11 cellular contexts compared by ENCODE assay signal in the genomic region with DNA sequence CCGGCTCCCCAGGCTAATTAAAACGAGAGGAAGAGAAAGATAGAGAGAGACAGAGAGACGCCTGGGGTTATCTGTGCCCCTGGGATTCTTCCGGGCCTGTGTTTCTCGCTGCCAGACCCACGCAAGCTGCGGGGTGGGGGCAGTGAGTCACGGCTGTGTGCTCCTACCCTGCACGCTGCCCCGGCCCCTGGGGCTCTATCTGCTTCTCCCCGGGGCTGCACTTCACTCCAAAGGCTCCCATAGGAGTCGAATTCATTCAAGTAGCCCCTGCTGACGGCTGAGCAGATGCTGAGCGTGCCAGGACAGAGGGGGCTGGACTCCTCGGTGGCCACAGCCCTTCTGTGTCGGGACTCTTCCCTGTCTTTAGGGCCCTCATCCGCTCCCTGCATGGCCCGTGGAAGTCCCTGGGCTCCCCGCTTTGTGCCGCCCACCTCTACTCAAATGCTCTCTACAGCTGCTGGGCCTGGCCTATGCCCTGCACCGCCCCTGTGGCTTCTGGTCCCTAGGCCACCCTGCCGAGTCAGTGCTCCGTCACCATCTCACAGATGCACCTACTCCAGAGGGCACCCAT. TPM values are rescaled to one million over a fixed set of nuclear protein-coding genes. Genes with fewer than 3 reads are reported as not detected.
DNase-seq lines count a peak whose midpoint lies in the region; ATAC-seq, FAIRE-seq and TF ChIP-seq lines count a peak whose summit lies in the region.
"Had no signal": no experiment of that assay in that cellular context is flagged by ENCODE, and none has a peak within 500 bp of the region (broad histone marks: within the 10 kb centered on the region; RNA-seq: fewer than 3 reads in every experiment).

No MANE protein-coding gene starts in this region.

- no peaks in the 10 kb centered on the region for H3K9me3 Mint-ChIP-seq in activated CD8-positive, alpha-beta memory T cell treated with anti-CD3 and anti-CD28 coated beads, Interleukin-2, amount 10 ng/mL, durations not matched to agents 7 days and 5 days (ENCODE audit: low read depth)
- no peaks in the 10 kb centered on the region for H3K9me3 Mint-ChIP-seq in CD8-positive, alpha-beta memory T cell
- H3K9me3 Mint-ChIP-seq: activated CD4-positive, alpha-beta memory T cell treated with anti-CD3 and anti-CD28 coated beads, Interleukin-2, amount 10 ng/mL, durations not matched to agents 7 days and 5 days had no signal

- TF ChIP-seq CTCF in K562 (IDR thresholded peaks at IDR 0.05 in 2 of 3, conservative IDR thresholded peaks at IDR 0.05 in 1 of 3; ENCODE audit: insufficient read depth in 2 of 3, low read depth in 1 of 3, low read length in 3 of 3) = no peak
- no peak for TF ChIP-seq CTCF in liver (IDR thresholded peaks at IDR 0.05; ENCODE audit: low read depth, low read length, missing input control)

- H2AFZ ChIP-seq in K562 (ENCODE audit: low read depth, low read length) = no peak overlapping the region

- DNase-seq in activated CD8-positive, alpha-beta memory T cell treated with anti-CD3 and anti-CD28 coated beads, Interleukin-2, amount 10 ng/mL, durations not matched to agents 7 days and 5 days = no peak
- DNase-seq in activated CD8-positive, alpha-beta memory T cell treated with anti-CD3 and anti-CD28 coated beads for 24 hours = no peak
- no peak for DNase-seq in K562 (ENCODE audit: extremely low read depth in 1 of 4, low spot score in 3 of 4)
- no peak for DNase-seq in AML-193 (lab: John Stamatoyannopoulos, UW)
- no peak for DNase-seq in NCI-H2081 (lab: John Stamatoyannopoulos, UW)
- no peak for DNase-seq in CD8-positive, alpha-beta memory T cell
- DNase-seq: activated CD4-positive, alpha-beta memory T cell treated with anti-CD3 and anti-CD28 coated beads, Interleukin-2, amount 10 ng/mL, durations not matched to agents 7 days and 5 days had no signal

- H3K9me3 ChIP-seq in K562 (replicated peaks; ENCODE audit: control insufficient read depth, insufficient read depth, low read depth, low read length) (no peaks in the 10 kb centered on the region), liver (ENCODE audit: control insufficient read depth in 4 of 4, low read length in 3 of 4) (no peaks in the 10 kb centered on the region), subcutaneous abdominal adipose tissue (ENCODE audit: control insufficient read depth in 5 of 5, low read length in 5 of 5) (no peaks in the 10 kb centered on the region)
- H3K9me3 ChIP-seq in CD8-positive, alpha-beta memory T cell (ENCODE audit: low read length) = no peaks in the 10 kb centered on the region

- no peak for TF ChIP-seq RAD21 in K562 (CRISPR knock-in tag; conservative IDR thresholded peaks at IDR 0.05 in 1 of 2, IDR thresholded peaks at IDR 0.05 in 1 of 2)
- TF ChIP-seq RAD21 in liver (IDR thresholded peaks at IDR 0.05) = no peak

- TF ChIP-seq POLR2A in K562 (conservative IDR thresholded peaks at IDR 0.05) = no peak

- in situ Hi-C loops in K562 (cut with MboI) = no loop called here

- no peaks in the 10 kb centered on the region for H3K9me1 ChIP-seq in K562 (ENCODE audit: control insufficient read depth, insufficient read depth, low read length)

- CTCF ChIA-PET in activated CD8-positive, alpha-beta memory T cell treated with anti-CD3 and anti-CD28 coated beads, Interleukin-2, amount 10 ng/mL, durations not matched to agents 7 days and 5 days (lab: Charles Lee) = interaction anchor here (0.6 to 1.9 kb wide), 9 partner anchors 12 to 145 kb away, joined by 3 to 6 read pairs (median 4); no protein-coding TSS in a partner anchor
- CTCF ChIA-PET in K562 (lab: Yijun Ruan, JAX; ENCODE audit: low intra/inter-chr PET ratio) = no interaction called here
- CTCF ChIA-PET in CD8-positive, alpha-beta memory T cell (lab: Charles Lee) = interaction anchor here (0.8 to 3.3 kb wide), 3 partner anchors 32 to 59 kb away, joined by 3 to 11 read pairs (median 4); no protein-coding TSS in a partner anchor

- no peaks in the 10 kb centered on the region for H3K79me2 ChIP-seq in K562 (ENCODE audit: control insufficient read depth, insufficient read depth, low read length)

- H3K27me3 Mint-ChIP-seq in activated CD8-positive, alpha-beta memory T cell treated with anti-CD3 and anti-CD28 coated beads, Interleukin-2, amount 10 ng/mL, durations not matched to agents 7 days and 5 days = peaks cover 2% of the 10 kb centered on the region
- H3K27me3 Mint-ChIP-seq in CD8-positive, alpha-beta memory T cell = peaks cover 7 to 21% of the 10 kb centered on the region in 2 donors
- H3K27me3 Mint-ChIP-seq: activated CD4-positive, alpha-beta memory T cell treated with anti-CD3 and anti-CD28 coated beads, Interleukin-2, amount 10 ng/mL, durations not matched to agents 7 days and 5 days; type B pancreatic cell had no signal

- 5% methylated on average over 21 of the region's 23 CpGs for WGBS in K562 (ENCODE audit: insufficient coverage, low coverage, missing lambda C conversion rate)
- 76% methylated on average over 23 of the region's 23 CpGs for WGBS in liver

- ATAC-seq in activated CD8-positive, alpha-beta memory T cell treated with anti-CD3 and anti-CD28 coated beads, Interleukin-2, amount 10 ng/mL, durations not matched to agents 7 days and 5 days = peak; percentile 20
- peak; percentile 40 for ATAC-seq in K562

- H3K27ac ChIP-seq in K562 (ENCODE audit: extremely low read depth, low read depth, low read length) = no peak overlapping the region
- peak overlapping the region; percentile 83 to 90 for H3K27ac ChIP-seq in liver (ENCODE audit: low read depth in 1 of 2, low read length in 2 of 2)
- H3K27ac ChIP-seq in subcutaneous abdominal adipose tissue (ENCODE audit: low read depth, low read length) = peak overlapping the region; percentile 30
- no peak overlapping the region for H3K27ac ChIP-seq in CD8-positive, alpha-beta memory T cell (ENCODE audit: low read depth, low read length)

- H3K27ac Mint-ChIP-seq in activated CD8-positive, alpha-beta memory T cell treated with anti-CD3 and anti-CD28 coated beads, Interleukin-2, amount 10 ng/mL, durations not matched to agents 7 days and 5 days = no peak overlapping the region
- peak overlapping the region in 4 of 8 donors; percentile 28 to 73 (median 38) for H3K27ac Mint-ChIP-seq in CD8-positive, alpha-beta memory T cell
- H3K27ac Mint-ChIP-seq: activated CD4-positive, alpha-beta memory T cell treated with anti-CD3 and anti-CD28 coated beads, Interleukin-2, amount 10 ng/mL, durations not matched to agents 7 days and 5 days; type B pancreatic cell had no signal

- H3K4me3 ChIP-seq in K562 (no peak overlapping the region), liver (ENCODE audit: low read depth in 1 of 3, low read length in 3 of 3) (no peak overlapping the region), subcutaneous abdominal adipose tissue (ENCODE audit: low read depth in 1 of 5, low read length in 5 of 5) (no peak overlapping the region)
- H3K4me3 ChIP-seq in CD8-positive, alpha-beta memory T cell (ENCODE audit: low read length) = no peak overlapping the region

- TF ChIP-seq EP300 in K562 (IDR thresholded peaks at IDR 0.05; ENCODE audit: low read length) = no peak

- H3K4me3 Mint-ChIP-seq in activated CD8-positive, alpha-beta memory T cell treated with anti-CD3 and anti-CD28 coated beads, Interleukin-2, amount 10 ng/mL, durations not matched to agents 7 days and 5 days = no peak overlapping the region
- H3K4me3 Mint-ChIP-seq in CD8-positive, alpha-beta memory T cell = peak overlapping the region in 1 of 7 donors; percentile 76
- H3K4me3 Mint-ChIP-seq: activated CD4-positive, alpha-beta memory T cell treated with anti-CD3 and anti-CD28 coated beads, Interleukin-2, amount 10 ng/mL, durations not matched to agents 7 days and 5 days; type B pancreatic cell had no signal

- POLR2A ChIA-PET in K562 (lab: Yijun Ruan, JAX) = interaction anchor here (0.6 kb wide), 1 partner anchor 696 kb away, joined by 3 read pairs; no protein-coding TSS in a partner anchor
- POLR2A ChIA-PET in CD8-positive, alpha-beta memory T cell (lab: Charles Lee) = no interaction called here

- no peak overlapping the region for H3K4me2 ChIP-seq in K562 (ENCODE audit: insufficient read depth, low read length)

- no TSS peak for BruUV-seq in K562 (replicated peaks; lab: Mats Ljungman, UMichigan)

- intact Hi-C loops in K562 (cut with micrococcal nuclease) = loop anchor here (1.0 kb wide), 1 partner anchor 182 kb away; no protein-coding TSS in a partner anchor

- FAIRE-seq in K562 (lab: Jason Lieb, UNC) = no peak
- FAIRE-seq: A204.1 had no signal

- H3K4me1 ChIP-seq in K562 (replicated peaks in 1 of 2; ENCODE audit: control insufficient read depth in 2 of 2, insufficient read depth in 2 of 2, low read length in 2 of 2) = peaks cover 0 to 27% of the 10 kb centered on the region in 2 experiments; a peak in 2 of 5 replicates
- peaks cover 0 to 46% (median 26%) of the 10 kb centered on the region in 4 donors for H3K4me1 ChIP-seq in liver (ENCODE audit: control insufficient read depth in 4 of 4, insufficient read depth in 4 of 4, low read length in 3 of 4)
- peaks cover 3 to 33% (median 22%) of the 10 kb centered on the region in 5 donors for H3K4me1 ChIP-seq in subcutaneous abdominal adipose tissue (ENCODE audit: control insufficient read depth in 5 of 5, insufficient read depth in 5 of 5, low read length in 5 of 5)
- H3K4me1 ChIP-seq in CD8-positive, alpha-beta memory T cell (ENCODE audit: insufficient read depth, low read length) = peaks cover 2% of the 10 kb centered on the region

- peaks cover 14% of the 10 kb centered on the region for H4K20me1 ChIP-seq in K562 (replicated peaks; ENCODE audit: control insufficient read depth, insufficient read depth, low read length)

- no peaks in the 10 kb centered on the region for H3K36me3 Mint-ChIP-seq in activated CD8-positive, alpha-beta memory T cell treated with anti-CD3 and anti-CD28 coated beads, Interleukin-2, amount 10 ng/mL, durations not matched to agents 7 days and 5 days
- H3K36me3 Mint-ChIP-seq in CD8-positive, alpha-beta memory T cell = no peaks in the 10 kb centered on the region
- H3K36me3 Mint-ChIP-seq: type B pancreatic cell had no signal

- H3K36me3 ChIP-seq in K562 (ENCODE audit: control insufficient read depth, insufficient read depth, low read length) (no peaks in the 10 kb centered on the region), liver (ENCODE audit: control insufficient read depth in 4 of 4, insufficient read depth in 3 of 4, low read depth in 1 of 4, low read length in 3 of 4) (peaks cover 0 to 22% (median 8%) of the 10 kb centered on the region in 4 donors), subcutaneous abdominal adipose tissue (ENCODE audit: control insufficient read depth in 5 of 5, insufficient read depth in 5 of 5, low read length in 5 of 5) (no peaks in the 10 kb centered on the region)
- no peaks in the 10 kb centered on the region for H3K36me3 ChIP-seq in CD8-positive, alpha-beta memory T cell (ENCODE audit: insufficient read depth, low read length)

- H3K4me1 Mint-ChIP-seq in activated CD8-positive, alpha-beta memory T cell treated with anti-CD3 and anti-CD28 coated beads, Interleukin-2, amount 10 ng/mL, durations not matched to agents 7 days and 5 days = no peaks in the 10 kb centered on the region
- peaks cover 0 to 6% (median 1%) of the 10 kb centered on the region in 3 donors for H3K4me1 Mint-ChIP-seq in CD8-positive, alpha-beta memory T cell
- H3K4me1 Mint-ChIP-seq: activated CD4-positive, alpha-beta memory T cell treated with anti-CD3 and anti-CD28 coated beads, Interleukin-2, amount 10 ng/mL, durations not matched to agents 7 days and 5 days had no signal

- H3K27me3 ChIP-seq in K562 (ENCODE audit: control insufficient read depth in 2 of 2, insufficient read depth in 2 of 2, low read length in 2 of 2) (peaks cover 10 to 66% of the 10 kb centered on the region in 2 experiments; a peak in 4 of 5 replicates), liver (ENCODE audit: control insufficient read depth in 4 of 4, insufficient read depth in 4 of 4, low read length in 3 of 4) (no peaks in the 10 kb centered on the region), subcutaneous abdominal adipose tissue (ENCODE audit: control insufficient read depth in 5 of 5, insufficient read depth in 4 of 5, low read length in 5 of 5) (peaks cover 15 to 44% (median 33%) of the 10 kb centered on the region in 5 donors)
- H3K27me3 ChIP-seq in CD8-positive, alpha-beta memory T cell (ENCODE audit: insufficient read depth, low read length, poor library complexity, severe bottlenecking) = no peaks in the 10 kb centered on the region

- 0 out of 4 replicates have a peak overlapping the region, but pooled peaks of 1 of the 2 experiments have one; percentile 17 for H3K9ac ChIP-seq in K562 (ENCODE audit: insufficient read depth in 1 of 2, low read depth in 2 of 2, low read length in 2 of 2)
- peak overlapping the region in 1 of 2 donors; percentile 39 for H3K9ac ChIP-seq in liver (ENCODE audit: low read depth in 1 of 2, low read length in 2 of 2)
- peak overlapping the region in 1 of 5 donors; percentile 19 for H3K9ac ChIP-seq in subcutaneous abdominal adipose tissue (ENCODE audit: low read length in 5 of 5)

RNA-seq across cellular contexts. Expression of gene SARDH, which starts 22.8 kb away (rescaled TPM):
- under 1 TPM; 0.38 to 0.56 TPM for total RNA-seq in activated CD8-positive, alpha-beta memory T cell treated with anti-CD3 and anti-CD28 coated beads, Interleukin-2, amount 10 ng/mL, durations not matched to agents 7 days and 5 days
- 0.28 and 1.8 TPM in 2 replicates for total RNA-seq in K562 (2011; cell fraction: chromatin; rRNA removed; ENCODE audit: low replicate concordance)
- total RNA-seq in K562 (2011; cell fraction: nucleolus; rRNA removed) = 0.39 and 1.3 TPM in 2 replicates
- total RNA-seq in K562 (2011; cell fraction: nucleoplasm; rRNA removed) = 0.15 TPM in 1 of 2 replicates, not detected in the other
- not detected in 2 replicates for total RNA-seq in K562 (2014; rRNA removed)
- total RNA-seq in K562 (2014; rRNA removed; fragmentation: Illumina TruSeq; extraction: Trizol) = not detected in 2 replicates
- not detected in 2 replicates for total RNA-seq in K562 (2015; rRNA removed; fragmentation: Illumina TruSeq; extraction: Trizol)
- 0.25 TPM in 1 of 2 replicates, not detected in the other for total RNA-seq in K562 (2021)
- polyA plus RNA-seq in K562 (2011; rRNA removed) = 0.07 and 0.14 TPM in 2 replicates
- 0.04 and 0.21 TPM in 2 replicates for polyA plus RNA-seq in K562 (2011; cell fraction: cytosol; rRNA removed)
- 0.24 and 2.6 TPM in 2 replicates for polyA plus RNA-seq in K562 (2011; cell fraction: nucleus; rRNA removed)
- polyA plus RNA-seq in K562 (2012) = 0.11 and 0.16 TPM in 2 replicates
- polyA plus RNA-seq in K562 (2014; fragmentation: Illumina TruSeq; extraction: Trizol) = not detected in 2 replicates
- polyA plus RNA-seq in K562 (2014; fragmentation: Nextera tagmentation; extraction: Ambion mirVana) = not detected
- not detected in 2 replicates for polyA plus RNA-seq in K562 (2014; rRNA removed)
- polyA minus RNA-seq in K562 (2011; rRNA and poly(A)+ RNA removed) = 0.11 TPM in 1 of 2 replicates, not detected in the other
- not detected in 2 replicates for polyA minus RNA-seq in K562 (2011; cell fraction: cytosol; rRNA and poly(A)+ RNA removed)
- polyA minus RNA-seq in K562 (2011; cell fraction: nucleus; rRNA and poly(A)+ RNA removed) = 0.11 and 0.54 TPM in 2 replicates
- 100 to 1,000 TPM in 1 of 2 donors, 10 to 100 TPM in 1; 53.7 to 291 TPM for total RNA-seq in liver
- polyA plus RNA-seq in liver = 10 to 100 TPM; 57.1 to 69.7 TPM
- 1 to 10 TPM; 1.3 to 2.0 TPM for total RNA-seq in CD8-positive, alpha-beta memory T cell
- 1.8 TPM for polyA plus RNA-seq in CD8-positive, alpha-beta memory T cell

Comparison
In these comparisons a context has a peak if more than half of its experiments do, and no peak if none do; other contexts are left out.
1. H3K27ac ChIP-seq: peak in liver (2 of 2) and subcutaneous abdominal adipose tissue (single experiment); none in K562 (single experiment) and CD8-positive, alpha-beta memory T cell (single experiment).
2. RNA of gene SARDH, which starts 22.8 kb away (total RNA-seq): 53.7 to 291 TPM in liver; 1.3 to 2.0 TPM in CD8-positive, alpha-beta memory T cell, 0.38 to 0.56 TPM in activated CD8-positive, alpha-beta memory T cell treated with anti-CD3 and anti-CD28 coated beads, Interleukin-2, amount 10 ng/mL, durations not matched to agents 7 days and 5 days and 0.15 to 1.8 TPM in K562; every median in the first group is over 10 times any median in the second.